ENCODE assay signal across 21 cellular contexts in genomic region chr1:156221986-156222692, GRCh38. TPM values are rescaled to one million over a fixed set of nuclear protein-coding genes. Genes with fewer than 3 reads are reported as not detected.
DNase-seq lines count a peak whose midpoint lies in the region; ATAC-seq and TF ChIP-seq lines count a peak whose summit lies in the region.
"Had no signal": no experiment of that assay in that cellular context is flagged by ENCODE, and none has a peak within 500 bp of the region (broad histone marks: within the 10 kb centered on the region; RNA-seq: fewer than 3 reads in every experiment).

No MANE protein-coding gene starts in this region.

- intact Hi-C loops in posterior vena cava (cut with DNase I) = loop anchor here (5.0 kb wide), 3 partner anchors 70 to 130 kb away; partner anchors contain the start of gene SEMA4A (in 1 of the 2)

- CTCF ChIA-PET in activated naive CD4-positive, alpha-beta T cell treated with anti-CD3 and anti-CD28 coated beads, Interleukin-2, amount 10 ng/mL, durations not matched to agents 7 days and 5 days (lab: Charles Lee) = interaction anchor here (0.7 to 9.9 kb wide), 4 partner anchors 8 to 73 kb away, joined by 3 to 315 read pairs (median 24); partner anchors contain the start of genes PMF1 and SEMA4A
- CTCF ChIA-PET in WTC11 (lab: Charles Lee) = interaction anchor here (10.2 kb wide), 1 partner anchor 81 kb away, joined by 358 read pairs; no protein-coding TSS in a partner anchor

- POLR2A ChIA-PET in WTC11 (lab: Charles Lee) = no interaction called here

- H3K9me3 Mint-ChIP-seq in activated naive CD4-positive, alpha-beta T cell treated with anti-CD3 and anti-CD28 coated beads, Interleukin-2, amount 10 ng/mL, durations not matched to agents 7 days and 5 days = peaks cover 3% of the 10 kb centered on the region
- H3K9me3 Mint-ChIP-seq in WTC11 (no peaks in the 10 kb centered on the region), progenitor cell of endocrine pancreas (ENCODE audit: low read depth) (no peaks in the 10 kb centered on the region)
- peaks cover 5% of the 10 kb centered on the region for H3K9me3 Mint-ChIP-seq in activated naive CD8-positive, alpha-beta T cell treated with anti-CD3 and anti-CD28 coated beads for 36 hours

- TF ChIP-seq CTCF in WTC11 (IDR thresholded peaks at IDR 0.05) (no peak), progenitor cell of endocrine pancreas (IDR thresholded peaks at IDR 0.05; ENCODE audit: unreplicated experiment) (no peak)

- no peak overlapping the region for H3K4me3 Mint-ChIP-seq in activated naive CD4-positive, alpha-beta T cell treated with anti-CD3 and anti-CD28 coated beads, Interleukin-2, amount 10 ng/mL, durations not matched to agents 7 days and 5 days
- no peak overlapping the region for H3K4me3 Mint-ChIP-seq in WTC11
- peak overlapping the region; percentile 69 for H3K4me3 Mint-ChIP-seq in activated naive CD8-positive, alpha-beta T cell treated with anti-CD3 and anti-CD28 coated beads for 36 hours
- no peak overlapping the region for H3K4me3 Mint-ChIP-seq in progenitor cell of endocrine pancreas (ENCODE audit: low read depth)

- no peak for ATAC-seq in WTC11
- no peak for ATAC-seq in HG03354 (IDR thresholded peaks at IDR 0.05; ENCODE audit: poor library complexity, severe bottlenecking, unreplicated experiment)

- H3K36me3 Mint-ChIP-seq in activated naive CD4-positive, alpha-beta T cell treated with anti-CD3 and anti-CD28 coated beads, Interleukin-2, amount 10 ng/mL, durations not matched to agents 7 days and 5 days = peaks cover 48% of the 10 kb centered on the region
- H3K36me3 Mint-ChIP-seq in WTC11 (peaks cover 53% of the 10 kb centered on the region), progenitor cell of endocrine pancreas (ENCODE audit: insufficient read depth) (peaks cover 25% of the 10 kb centered on the region)
- peaks cover 67% of the 10 kb centered on the region for H3K36me3 Mint-ChIP-seq in activated naive CD8-positive, alpha-beta T cell treated with anti-CD3 and anti-CD28 coated beads for 36 hours

- peaks cover 75% of the 10 kb centered on the region for H3K4me1 Mint-ChIP-seq in activated naive CD4-positive, alpha-beta T cell treated with anti-CD3 and anti-CD28 coated beads, Interleukin-2, amount 10 ng/mL, durations not matched to agents 7 days and 5 days
- H3K4me1 Mint-ChIP-seq in WTC11 = peaks cover 4% of the 10 kb centered on the region
- peaks cover 73% of the 10 kb centered on the region for H3K4me1 Mint-ChIP-seq in activated naive CD8-positive, alpha-beta T cell treated with anti-CD3 and anti-CD28 coated beads for 36 hours
- peaks cover 3% of the 10 kb centered on the region for H3K4me1 Mint-ChIP-seq in progenitor cell of endocrine pancreas (ENCODE audit: low read depth)

- no peak for DNase-seq in activated naive CD4-positive, alpha-beta T cell treated with anti-CD3 and anti-CD28 coated beads, Interleukin-2, amount 10 ng/mL, durations not matched to agents 7 days and 5 days
- no peak for DNase-seq in activated naive CD4-positive, alpha-beta T cell (lab: John Stamatoyannopoulos, UW)
- no peak for DNase-seq in WTC11 (ENCODE audit: low spot score)
- no peak for DNase-seq in activated naive CD8-positive, alpha-beta T cell treated with anti-CD3 and anti-CD28 coated beads for 36 hours
- DNase-seq in posterior vena cava (ENCODE audit: low spot score) = peak; percentile 28
- no peak for DNase-seq in T1000 (lab: John Stamatoyannopoulos, UW)
- DNase-seq in progenitor cell of endocrine pancreas (ENCODE audit: low spot score, unreplicated experiment) = no peak
- DNase-seq: activated gamma-delta T cell; DMS 273 treated with DMSO at 0.1 percent for 48 hours; effector memory CD4-positive, alpha-beta T cell; foreskin melanocyte; left ventricle myocardium inferior; NCI-H1048; NCI-H1930; NCI-H345; NCI-H82; stomach; SW 1271; transverse colon had no signal

- no peaks in the 10 kb centered on the region for H3K27me3 Mint-ChIP-seq in activated naive CD4-positive, alpha-beta T cell treated with anti-CD3 and anti-CD28 coated beads, Interleukin-2, amount 10 ng/mL, durations not matched to agents 7 days and 5 days
- H3K27me3 Mint-ChIP-seq in WTC11 (ENCODE audit: low read depth) (no peaks in the 10 kb centered on the region), progenitor cell of endocrine pancreas (no peaks in the 10 kb centered on the region)
- H3K27me3 Mint-ChIP-seq in activated naive CD8-positive, alpha-beta T cell treated with anti-CD3 and anti-CD28 coated beads for 36 hours = no peaks in the 10 kb centered on the region

- H3K27ac Mint-ChIP-seq in activated naive CD4-positive, alpha-beta T cell treated with anti-CD3 and anti-CD28 coated beads, Interleukin-2, amount 10 ng/mL, durations not matched to agents 7 days and 5 days = peak overlapping the region; percentile 85
- H3K27ac Mint-ChIP-seq in WTC11 (0 out of 2 replicates have a peak overlapping the region, but pooled peaks have one; percentile 6), progenitor cell of endocrine pancreas (no peak overlapping the region)
- peak overlapping the region; percentile 98 for H3K27ac Mint-ChIP-seq in activated naive CD8-positive, alpha-beta T cell treated with anti-CD3 and anti-CD28 coated beads for 36 hours

TF ChIP-seq in WTC11, 78 proteins besides CTCF, POLR2A, EP300 and RAD21 (continues in another document):
- no peak for TF ChIP-seq TEAD1 (CRISPR knock-in tag; IDR thresholded peaks at IDR 0.05)
- no peak for TF ChIP-seq JAZF1 (CRISPR knock-in tag; IDR thresholded peaks at IDR 0.05)
- TF ChIP-seq ZNF416 (CRISPR knock-in tag; IDR thresholded peaks at IDR 0.05) = no peak
- no peak for TF ChIP-seq STAT6 (CRISPR knock-in tag; conservative IDR thresholded peaks at IDR 0.05; ENCODE audit: low read depth)
- TF ChIP-seq EMX1 (CRISPR knock-in tag; IDR thresholded peaks at IDR 0.05) = no peak
- no peak for TF ChIP-seq SMAD4 (CRISPR knock-in tag; IDR thresholded peaks at IDR 0.05)
- TF ChIP-seq ZSCAN18 (CRISPR knock-in tag; IDR thresholded peaks at IDR 0.05) = no peak
- no peak for TF ChIP-seq ZNF232 (CRISPR knock-in tag; IDR thresholded peaks at IDR 0.05)

RNA-seq across cellular contexts. Expression of gene PMF1, which starts 9.3 kb away (rescaled TPM):
- total RNA-seq in WTC11 (2021) (112 to 129 TPM (median 115 TPM) in 3 replicates), posterior vena cava (10 to 100 TPM; 31.8 to 34.6 TPM), progenitor cell of endocrine pancreas (77.7 and 80.9 TPM in 2 replicates)
- total RNA-seq in activated naive CD8-positive, alpha-beta T cell treated with anti-CD3 and anti-CD28 coated beads for 36 hours = 10 to 100 TPM; 83.4 to 87.3 TPM

RNA-seq across cellular contexts. Expression of gene BGLAP, which starts 19.8 kb away (rescaled TPM):
- 2.3 to 3.8 TPM (median 2.6 TPM) in 3 replicates for total RNA-seq in WTC11 (2021)
- 1 to 10 TPM; 1.6 to 2.2 TPM for total RNA-seq in activated naive CD8-positive, alpha-beta T cell treated with anti-CD3 and anti-CD28 coated beads for 36 hours
- total RNA-seq in posterior vena cava = under 1 TPM in 1 of 2 donors, not detected in 1; 0.71 TPM
- 4.8 and 5.8 TPM in 2 replicates for total RNA-seq in progenitor cell of endocrine pancreas
- total RNA-seq: GM23248, stomach had no signal

RNA-seq across cellular contexts. Expression of gene PAQR6, which starts 25.7 kb away (rescaled TPM):
- total RNA-seq in WTC11 (2021) = 5.9 to 7.9 TPM (median 6.5 TPM) in 3 replicates
- 1 to 10 TPM; 4.4 to 4.9 TPM for total RNA-seq in activated naive CD8-positive, alpha-beta T cell treated with anti-CD3 and anti-CD28 coated beads for 36 hours
- total RNA-seq in posterior vena cava = 1 to 10 TPM in 1 of 2 donors, under 1 TPM in 1; 0.43 to 1.9 TPM
- total RNA-seq in progenitor cell of endocrine pancreas = 21.5 and 22.3 TPM in 2 replicates

RNA-seq across cellular contexts. Expression of gene SLC25A44, which starts 28.2 kb away (rescaled TPM):
- total RNA-seq in WTC11 (2021) = 17.9 to 29.1 TPM (median 19.7 TPM) in 3 replicates
- total RNA-seq in activated naive CD8-positive, alpha-beta T cell treated with anti-CD3 and anti-CD28 coated beads for 36 hours = 10 to 100 TPM; 55.0 to 60.7 TPM
- total RNA-seq in posterior vena cava = 10 to 100 TPM; 16.1 to 21.2 TPM
- total RNA-seq in progenitor cell of endocrine pancreas = 14.3 and 20.4 TPM in 2 replicates
